16 cellular contexts compared by ENCODE assay signal in the genomic region with DNA sequence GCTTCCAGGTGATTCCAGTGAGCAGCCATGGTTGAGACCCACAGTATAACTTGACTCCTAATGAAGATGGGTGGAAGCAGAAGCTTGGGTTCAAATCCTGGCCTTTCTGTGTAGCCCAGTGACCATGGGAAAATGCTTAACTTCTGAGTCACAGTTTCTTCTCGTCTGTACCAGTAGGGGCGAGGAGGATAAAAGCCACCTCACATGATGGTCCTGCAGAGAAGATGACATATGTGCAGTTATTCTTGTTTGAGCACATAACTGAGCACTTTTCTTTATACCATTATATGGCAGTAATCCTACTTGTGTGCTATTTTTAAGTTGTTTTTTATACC. TPM values are rescaled to one million over a fixed set of nuclear protein-coding genes. Genes with fewer than 3 reads are reported as not detected.
DNase-seq lines count a peak whose midpoint lies in the region; ATAC-seq, FAIRE-seq and TF ChIP-seq lines count a peak whose summit lies in the region.
"Had no signal": no experiment of that assay in that cellular context is flagged by ENCODE, and none has a peak within 500 bp of the region (broad histone marks: within the 10 kb centered on the region; RNA-seq: fewer than 3 reads in every experiment).

No MANE protein-coding gene starts in this region.

- CTCF ChIA-PET in activated CD4-positive, alpha-beta T cell treated with anti-CD3 and anti-CD28 coated beads, Interleukin-2, amount 10 ng/mL, durations not matched to agents 7 days and 5 days (lab: Charles Lee): interaction anchor here (0.6 to 2.3 kb wide), 4 partner anchors 10 to 253 kb away, joined by 3 to 6 read pairs (median 4); no protein-coding TSS in a partner anchor

- no peaks in the 10 kb centered on the region for H4K20me1 ChIP-seq in SU-DHL-6 (ENCODE audit: low read depth, low read length)

- peaks cover 7% of the 10 kb centered on the region; the same call in 1 of the 2 replicates for H3K36me3 ChIP-seq in SU-DHL-6 (ENCODE audit: low read length)

- H3K36me3 Mint-ChIP-seq in activated CD4-positive, alpha-beta T cell treated with anti-CD3 and anti-CD28 coated beads, Interleukin-2, amount 10 ng/mL, durations not matched to agents 7 days and 5 days (ENCODE audit: low read depth): peaks cover 27% of the 10 kb centered on the region

- H3K9me3 Mint-ChIP-seq in activated CD4-positive, alpha-beta T cell treated with anti-CD3 and anti-CD28 coated beads, Interleukin-2, amount 10 ng/mL, durations not matched to agents 7 days and 5 days: no peaks in the 10 kb centered on the region
- H3K9me3 Mint-ChIP-seq: activated T-helper 1 cell treated with anti-CD3 and anti-CD28 coated beads, Interleukin-12 subunit alpha, Interleukin-12 subunit beta, Interleukin-2, Interleukin-4 antibody, amounts not matched to agents 30 ng/mL and 10 ng/mL and 1 ng/mL, durations not matched to agents 14 hours and 24 hours and 36 hours; effector memory CD8-positive, alpha-beta T cell had no signal

- H3F3A ChIP-seq in SU-DHL-6 (ENCODE audit: insufficient read depth): peaks cover 10% of the 10 kb centered on the region

- H3K27ac Mint-ChIP-seq in activated CD4-positive, alpha-beta T cell treated with anti-CD3 and anti-CD28 coated beads, Interleukin-2, amount 10 ng/mL, durations not matched to agents 7 days and 5 days: no peak overlapping the region
- H3K27ac Mint-ChIP-seq: activated T-helper 1 cell treated with anti-CD3 and anti-CD28 coated beads, Interleukin-12 subunit alpha, Interleukin-12 subunit beta, Interleukin-2, Interleukin-4 antibody, amounts not matched to agents 30 ng/mL and 10 ng/mL and 1 ng/mL, durations not matched to agents 14 hours and 24 hours and 36 hours; effector memory CD8-positive, alpha-beta T cell had no signal

- no peak overlapping the region for H3K4me2 ChIP-seq in SU-DHL-6 (ENCODE audit: low read depth, low read length, poor library complexity, severe bottlenecking)
- H3K4me2 ChIP-seq: smooth muscle cell had no signal

- no peak overlapping the region for H3K4me3 ChIP-seq in SU-DHL-6 (ENCODE audit: insufficient read depth, low read length, poor library complexity, severe bottlenecking)
- H3K4me3 ChIP-seq: smooth muscle cell, suprapubic skin had no signal

- ATAC-seq in esophagus mucosa (peak; percentile 42), GM18519 (IDR thresholded peaks at IDR 0.05; ENCODE audit: low FRiP score, unreplicated experiment) (no peak)
- ATAC-seq: effector memory CD8-positive, alpha-beta T cell had no signal

- H3K79me2 ChIP-seq in SU-DHL-6 (ENCODE audit: insufficient read depth, low read length): peaks cover 36% of the 10 kb centered on the region

- no peaks in the 10 kb centered on the region for H3K9me2 ChIP-seq in SU-DHL-6 (replicated peaks; ENCODE audit: insufficient read depth, low read length)

- DNase-seq in NCI-H524 treated with DMSO at 0.1 percent for 48 hours (lab: John Stamatoyannopoulos, UW): peak; percentile 29
- no peak for DNase-seq in NCI-H524 (lab: John Stamatoyannopoulos, UW)
- no peak for DNase-seq in NCI-H187 (lab: John Stamatoyannopoulos, UW)
- no peak for DNase-seq in activated CD4-positive, alpha-beta T cell treated with anti-CD3 and anti-CD28 coated beads, Interleukin-2, amount 10 ng/mL, durations not matched to agents 7 days and 5 days
- DNase-seq in H54 (ENCODE audit: insufficient read length, low spot score): no peak
- DNase-seq: 8988T; activated CD4-positive, alpha-beta T cell treated with anti-CD3 and anti-CD28 coated beads, Interleukin-2, amount 50 U/mL, for 4 hours; effector memory CD8-positive, alpha-beta T cell had no signal

- FAIRE-seq in H54 (lab: Jason Lieb, UNC): no peak

- no peaks in the 10 kb centered on the region for H3K9me3 ChIP-seq in SU-DHL-6 (ENCODE audit: insufficient read depth, low read length)
- H3K9me3 ChIP-seq: Caco-2, neutrophil, suprapubic skin had no signal

- H3K27ac ChIP-seq in SU-DHL-6 (ENCODE audit: low read depth, low read length): 0 out of 2 replicates have a peak overlapping the region, but pooled peaks have one; percentile 3
- H3K27ac ChIP-seq: neutrophil, suprapubic skin had no signal

- no peaks in the 10 kb centered on the region for H3K27me3 ChIP-seq in SU-DHL-6 (ENCODE audit: low read length)
- H3K27me3 ChIP-seq: suprapubic skin had no signal

- no peak overlapping the region for H3K4me3 Mint-ChIP-seq in activated CD4-positive, alpha-beta T cell treated with anti-CD3 and anti-CD28 coated beads, Interleukin-2, amount 10 ng/mL, durations not matched to agents 7 days and 5 days
- H3K4me3 Mint-ChIP-seq: activated T-helper 1 cell treated with anti-CD3 and anti-CD28 coated beads, Interleukin-12 subunit alpha, Interleukin-12 subunit beta, Interleukin-2, Interleukin-4 antibody, amounts not matched to agents 30 ng/mL and 10 ng/mL and 1 ng/mL, durations not matched to agents 14 hours and 24 hours and 36 hours; effector memory CD8-positive, alpha-beta T cell had no signal

- H2AFZ ChIP-seq in SU-DHL-6 (ENCODE audit: low read depth, low read length, severe bottlenecking): no peak overlapping the region

- POLR2A ChIA-PET in activated CD4-positive, alpha-beta T cell treated with anti-CD3 and anti-CD28 coated beads, Interleukin-2, amount 10 ng/mL, durations not matched to agents 7 days and 5 days (lab: Charles Lee): no interaction called here

- H3K4me1 Mint-ChIP-seq in activated CD4-positive, alpha-beta T cell treated with anti-CD3 and anti-CD28 coated beads, Interleukin-2, amount 10 ng/mL, durations not matched to agents 7 days and 5 days: peaks cover 21% of the 10 kb centered on the region

- no peak overlapping the region for H3K9ac ChIP-seq in SU-DHL-6 (ENCODE audit: low read length)

- peaks cover under 1% of the 10 kb centered on the region for H3K27me3 Mint-ChIP-seq in activated CD4-positive, alpha-beta T cell treated with anti-CD3 and anti-CD28 coated beads, Interleukin-2, amount 10 ng/mL, durations not matched to agents 7 days and 5 days

- TF ChIP-seq CTCF in SU-DHL-6 (IDR thresholded peaks at IDR 0.05; ENCODE audit: insufficient read depth, low read length, poor library complexity, severe bottlenecking): no peak

- no peak for TF ChIP-seq POLR2A in H54 (IDR thresholded peaks at IDR 0.05; ENCODE audit: low read depth, low read length)

RNA-seq across cellular contexts. Expression of gene TMEM109, which starts 5.0 kb away (rescaled TPM):
- total RNA-seq in esophagus mucosa: 80.4 TPM
- 100 to 1,000 TPM; 114 to 119 TPM for total RNA-seq in activated CD4-positive, alpha-beta T cell treated with anti-CD3 and anti-CD28 coated beads, Interleukin-2, amount 10 ng/mL, durations not matched to agents 7 days and 5 days

RNA-seq across cellular contexts. Expression of gene TMEM132A, which starts 5.4 kb away (rescaled TPM):
- total RNA-seq in esophagus mucosa: 27.0 TPM
- under 1 TPM; 0.40 to 0.47 TPM for total RNA-seq in activated CD4-positive, alpha-beta T cell treated with anti-CD3 and anti-CD28 coated beads, Interleukin-2, amount 10 ng/mL, durations not matched to agents 7 days and 5 days

RNA-seq across cellular contexts. Expression of gene PRPF19, which starts 12.5 kb away (rescaled TPM):
- total RNA-seq in esophagus mucosa: 94.9 TPM
- 100 to 1,000 TPM; 125 to 128 TPM for total RNA-seq in activated CD4-positive, alpha-beta T cell treated with anti-CD3 and anti-CD28 coated beads, Interleukin-2, amount 10 ng/mL, durations not matched to agents 7 days and 5 days

RNA-seq across cellular contexts. Expression of gene SLC15A3, which starts 33.1 kb away (rescaled TPM):
- 3.9 TPM for total RNA-seq in esophagus mucosa
- 1 to 10 TPM; 4.0 to 4.2 TPM for total RNA-seq in activated CD4-positive, alpha-beta T cell treated with anti-CD3 and anti-CD28 coated beads, Interleukin-2, amount 10 ng/mL, durations not matched to agents 7 days and 5 days

RNA-seq across cellular contexts. Expression of gene ZP1, which starts 51.6 kb away (rescaled TPM):
- not detected for total RNA-seq in esophagus mucosa
- total RNA-seq in activated CD4-positive, alpha-beta T cell treated with anti-CD3 and anti-CD28 coated beads, Interleukin-2, amount 10 ng/mL, durations not matched to agents 7 days and 5 days: not detected
- total RNA-seq: activated T-helper 1 cell treated with anti-CD3 and anti-CD28 coated beads, Interleukin-12 subunit alpha, Interleukin-12 subunit beta, Interleukin-2, Interleukin-4 antibody, amounts not matched to agents 30 ng/mL and 10 ng/mL and 1 ng/mL, durations not matched to agents 14 hours and 24 hours and 36 hours; Caco-2 had no signal

Comparison
In these comparisons a context has a peak if more than half of its experiments do, and no peak if none do; other contexts are left out.
1. RNA of gene TMEM132A, which starts 5.4 kb away (total RNA-seq): 27.0 TPM in esophagus mucosa (single experiment); 0.40 to 0.47 TPM in activated CD4-positive, alpha-beta T cell treated with anti-CD3 and anti-CD28 coated beads, Interleukin-2, amount 10 ng/mL, durations not matched to agents 7 days and 5 days; every median in the first group is over 10 times any median in the second.